In genomic region chr10:97399843-97400545, GRCh38 we compare ENCODE assay signal across 8 cellular contexts. TPM values are rescaled to one million over a fixed set of nuclear protein-coding genes. Genes with fewer than 3 reads are reported as not detected.
A peak's percentile ranks its signal among the peaks of the same experiment; 100 is the strongest.
DNase-seq lines count a peak whose midpoint lies in the region; ATAC-seq and TF ChIP-seq lines count a peak whose summit lies in the region.

No MANE protein-coding gene starts in this region.

- H4K8ac ChIP-seq in H9 (replicated peaks; ENCODE audit: insufficient read length, low read depth, low read length) = no peak overlapping the region

- H3K36me3 ChIP-seq in OCI-LY3 (replicated peaks; ENCODE audit: low read depth, low read length) (no peaks in the 10 kb centered on the region), thyroid gland (peaks cover 0 to 11% of the 10 kb centered on the region in 2 donors)

- no peaks in the 10 kb centered on the region for H3K27me3 Mint-ChIP-seq in H9 (ENCODE audit: low read depth)
- H3K27me3 Mint-ChIP-seq in activated naive CD8-positive, alpha-beta T cell treated with anti-CD3 and anti-CD28 coated beads for 36 hours = no peaks in the 10 kb centered on the region

- no peak overlapping the region for H2AK5ac ChIP-seq in H9 (ENCODE audit: insufficient read length, low read length)

- H3K4me2 ChIP-seq in H9 (ENCODE audit: insufficient read depth, insufficient read length, low read length) (peak overlapping the region; percentile 80), OCI-LY3 (ENCODE audit: low read length) (peak overlapping the region; percentile 85)

- H3K9me3 Mint-ChIP-seq in H9 = no peaks in the 10 kb centered on the region
- H3K9me3 Mint-ChIP-seq in activated naive CD8-positive, alpha-beta T cell treated with anti-CD3 and anti-CD28 coated beads for 36 hours = no peaks in the 10 kb centered on the region

- no peak overlapping the region for H2BK12ac ChIP-seq in H9 (ENCODE audit: insufficient read length, low read depth, low read length)

- no CpG with 5 or more reads among the region's 21 CpGs for WGBS in H9 (ENCODE audit: extremely low coverage, insufficient read length, low lambda C conversion rate)
- WGBS in thyroid gland, 2 donors = 45 to 46% methylated on average over 16 to 19 of the region's 21 CpGs

- no peak overlapping the region for H4K5ac ChIP-seq in H9 (ENCODE audit: insufficient read length, low read depth, low read length)

- TF ChIP-seq CTCF in C4-2B (conservative IDR thresholded peaks at IDR 0.05) (no peak), H9 (conservative IDR thresholded peaks at IDR 0.05) (no peak), OCI-LY3 (IDR thresholded peaks at IDR 0.05; ENCODE audit: low read depth, low read length) (no peak), thyroid gland (IDR thresholded peaks at IDR 0.05) (no peak)

- no peak overlapping the region for H2BK15ac ChIP-seq in H9 (ENCODE audit: low read depth, low read length)

- no peak overlapping the region for H2BK20ac ChIP-seq in H9 (ENCODE audit: low read depth, low read length, poor library complexity, severe bottlenecking)

- H4K20me1 ChIP-seq in H9 (ENCODE audit: control insufficient read depth, insufficient read depth, insufficient read length) = no peaks in the 10 kb centered on the region
- no peaks in the 10 kb centered on the region for H4K20me1 ChIP-seq in OCI-LY3 (ENCODE audit: insufficient read depth, low read length)

- no peak overlapping the region for H2BK5ac ChIP-seq in H9 (ENCODE audit: insufficient read length, low read length)

- H3K14ac ChIP-seq in H9 (ENCODE audit: insufficient read depth, low read length) = no peak overlapping the region

- no peak overlapping the region for H3K23ac ChIP-seq in H9 (ENCODE audit: insufficient read length, low read depth, low read length)

- H2AFZ ChIP-seq in H9 (ENCODE audit: low read length) (no peak overlapping the region), OCI-LY3 (ENCODE audit: low read depth, low read length) (no peak overlapping the region)

- H3K4me3 Mint-ChIP-seq in H9 = peak overlapping the region; percentile 96 to 97
- peak overlapping the region; percentile 93 for H3K4me3 Mint-ChIP-seq in activated naive CD8-positive, alpha-beta T cell treated with anti-CD3 and anti-CD28 coated beads for 36 hours

- H3K79me1 ChIP-seq in H9 (ENCODE audit: insufficient read depth, low read depth, low read length, poor library complexity, severe bottlenecking) = no peaks in the 10 kb centered on the region

- H3T11ph ChIP-seq in H9 (ENCODE audit: low read length) = no peak overlapping the region

- H3K79me2 ChIP-seq in H9 (ENCODE audit: insufficient read depth, low read length) = 0 out of 2 replicates have a peak, but pooled peaks cover 2% of the 10 kb centered on the region
- peaks cover 18% of the 10 kb centered on the region for H3K79me2 ChIP-seq in OCI-LY3 (ENCODE audit: low read length)

- H3K27ac ChIP-seq in C4-2B (peak overlapping the region; percentile 71), H9 (ENCODE audit: insufficient read length, low read depth, low read length) (no peak overlapping the region), OCI-LY3 (ENCODE audit: low read length) (peak overlapping the region; percentile 43), thyroid gland (no peak overlapping the region)

- H3K36me3 Mint-ChIP-seq in H9 (ENCODE audit: insufficient read depth in 1 of 3, low read depth in 3 of 3) = peaks cover 8 to 32% (median 18%) of the 10 kb centered on the region in 3 experiments; a peak in 6 of 7 replicates
- H3K36me3 Mint-ChIP-seq in activated naive CD8-positive, alpha-beta T cell treated with anti-CD3 and anti-CD28 coated beads for 36 hours = peaks cover 8% of the 10 kb centered on the region

- ATAC-seq in GM19395 (IDR thresholded peaks at IDR 0.05; ENCODE audit: unreplicated experiment) = no peak

- H2BK120ac ChIP-seq in H9 (ENCODE audit: low read depth, low read length, poor library complexity, severe bottlenecking) = no peak overlapping the region

- intact Hi-C loops in thyroid gland (cut with DNase I) = no loop called here

- H4K91ac ChIP-seq in H9 (ENCODE audit: insufficient read length, low read depth, low read length) = no peak overlapping the region

- H3K18ac ChIP-seq in H9 (ENCODE audit: insufficient read length, low read depth, low read length) = no peak overlapping the region

- no peaks in the 10 kb centered on the region for H3K4me1 ChIP-seq in H9 (ENCODE audit: insufficient read depth, low read length)
- peaks cover 3% of the 10 kb centered on the region; the same call in 1 of the 2 replicates for H3K4me1 ChIP-seq in OCI-LY3 (ENCODE audit: low read length)
- peaks cover 9 to 11% of the 10 kb centered on the region in 2 donors for H3K4me1 ChIP-seq in thyroid gland

- H3K56ac ChIP-seq in H9 (ENCODE audit: insufficient read length, low read depth, low read length) = no peak overlapping the region

- peaks cover 8 to 12% of the 10 kb centered on the region in 2 experiments for H3K4me1 Mint-ChIP-seq in H9
- peaks cover 6% of the 10 kb centered on the region for H3K4me1 Mint-ChIP-seq in activated naive CD8-positive, alpha-beta T cell treated with anti-CD3 and anti-CD28 coated beads for 36 hours

- peak overlapping the region in 1 of 3 experiments; percentile 98; a peak in 2 of 7 replicates for H3K27ac Mint-ChIP-seq in H9
- peak overlapping the region; percentile 91 for H3K27ac Mint-ChIP-seq in activated naive CD8-positive, alpha-beta T cell treated with anti-CD3 and anti-CD28 coated beads for 36 hours

- H3K9ac ChIP-seq in H9 (ENCODE audit: extremely low read depth, insufficient read length, low read length) = peak overlapping the region; percentile 31
- peak overlapping the region; percentile 70 for H3K9ac ChIP-seq in OCI-LY3 (ENCODE audit: low read length)

- peak overlapping the region; percentile 93 for H3K4me3 ChIP-seq in OCI-LY3 (ENCODE audit: low read length)
- no peak overlapping the region for H3K4me3 ChIP-seq in thyroid gland (replicated peaks in 1 of 3)

- DNase-seq in H9 = no peak
- no peak for DNase-seq in activated naive CD8-positive, alpha-beta T cell treated with anti-CD3 and anti-CD28 coated beads for 36 hours
- peak; percentile 53 for DNase-seq in hepatic stellate cell (ENCODE audit: low spot score)
- peak; percentile 22 for DNase-seq in retina
- no peak for DNase-seq in thyroid gland

- no peak for TF ChIP-seq POLR2A in thyroid gland (IDR thresholded peaks at IDR 0.05)

- H3K9me3 ChIP-seq in H9 (ENCODE audit: control insufficient read depth, low read depth, low read length) (no peaks in the 10 kb centered on the region), OCI-LY3 (ENCODE audit: insufficient read depth, low read length) (no peaks in the 10 kb centered on the region), thyroid gland (no peaks in the 10 kb centered on the region)

- H3K27me3 ChIP-seq in H9 (ENCODE audit: insufficient read depth, low read length) (no peaks in the 10 kb centered on the region), OCI-LY3 (ENCODE audit: low read depth, low read length) (no peaks in the 10 kb centered on the region), thyroid gland (no peaks in the 10 kb centered on the region)

- no peak overlapping the region for H3K4ac ChIP-seq in H9 (ENCODE audit: low read depth, low read length)

- peaks cover 7% of the 10 kb centered on the region for H3K23me2 ChIP-seq in H9 (ENCODE audit: insufficient read length, low read depth, low read length, poor library complexity, severe bottlenecking)

RNA-seq across cellular contexts. Expression of gene RRP12, which starts 1.1 kb away (rescaled TPM):
- total RNA-seq in H9 (2021) (71.6 and 83.0 TPM in 2 replicates), thyroid gland (10 to 100 TPM in 3 of 4 donors, 1 to 10 TPM in 1; 8.3 to 27.4 (median 15.0) TPM)
- total RNA-seq in activated naive CD8-positive, alpha-beta T cell treated with anti-CD3 and anti-CD28 coated beads for 36 hours = 10 to 100 TPM; 82.2 to 88.4 TPM

RNA-seq across cellular contexts. Expression of gene PGAM1, which starts 26.0 kb away (rescaled TPM):
- total RNA-seq in H9 (2021) = 932 and 935 TPM in 2 replicates
- 100 to 1,000 TPM; 933 to 982 TPM for total RNA-seq in activated naive CD8-positive, alpha-beta T cell treated with anti-CD3 and anti-CD28 coated beads for 36 hours
- 100 to 1,000 TPM; 157 to 269 (median 191) TPM for total RNA-seq in thyroid gland

RNA-seq across cellular contexts. Expression of gene EXOSC1, which starts 45.8 kb away (rescaled TPM):
- total RNA-seq in H9 (2021) (60.3 and 66.4 TPM in 2 replicates), thyroid gland (10 to 100 TPM; 23.6 to 51.1 (median 29.2) TPM)
- 10 to 100 TPM; 48.4 to 53.7 TPM for total RNA-seq in activated naive CD8-positive, alpha-beta T cell treated with anti-CD3 and anti-CD28 coated beads for 36 hours

RNA-seq across cellular contexts. Expression of gene ZDHHC16, which starts 46.0 kb away (rescaled TPM):
- total RNA-seq in H9 (2021) (43.9 and 45.4 TPM in 2 replicates), thyroid gland (10 to 100 TPM; 36.1 to 52.5 (median 36.5) TPM)
- 10 to 100 TPM; 37.5 to 42.2 TPM for total RNA-seq in activated naive CD8-positive, alpha-beta T cell treated with anti-CD3 and anti-CD28 coated beads for 36 hours

Comparison
In these comparisons a context has a peak if more than half of its experiments do, and no peak if none do; other contexts are left out.
1. H3K27ac ChIP-seq: peak in C4-2B (single experiment) and OCI-LY3 (single experiment); none in H9 (single experiment) and thyroid gland (0 of 3).
2. DNase-seq: peak in hepatic stellate cell (single experiment) and retina (single experiment); none in H9 (single experiment), activated naive CD8-positive, alpha-beta T cell treated with anti-CD3 and anti-CD28 coated beads for 36 hours (single experiment) and thyroid gland (0 of 2).